1 cellular context compared by ENCODE assay signal in genomic region chr17:50206604-50207293, GRCh38.
TF ChIP-seq lines count a peak whose summit lies in the region.

No MANE protein-coding gene starts in this region.

TF ChIP-seq in H1, 55 proteins besides CTCF, POLR2A, EP300 and RAD21:
- TF ChIP-seq GTF2F1 (IDR thresholded peaks at IDR 0.05; ENCODE audit: borderline replicate concordance, low read depth, low read length) = 0 out of 2 replicates have a peak, but pooled peaks have one; percentile 23
- peak; percentile 73 for TF ChIP-seq MAX (IDR thresholded peaks at IDR 0.05)
- TF ChIP-seq ASH2L (IDR thresholded peaks at IDR 0.05; ENCODE audit: low read length) = no peak
- TF ChIP-seq YY1 (IDR thresholded peaks at IDR 0.05; ENCODE audit: low read depth, low read length) = peak; percentile 42; the same call in 1 of the 2 replicates
- TF ChIP-seq E2F6 (IDR thresholded peaks at IDR 0.05) = peak; percentile 42; the same call in 1 of the 2 replicates
